Comparison of ENCODE assay signal across 1 cellular context in the genomic region with DNA sequence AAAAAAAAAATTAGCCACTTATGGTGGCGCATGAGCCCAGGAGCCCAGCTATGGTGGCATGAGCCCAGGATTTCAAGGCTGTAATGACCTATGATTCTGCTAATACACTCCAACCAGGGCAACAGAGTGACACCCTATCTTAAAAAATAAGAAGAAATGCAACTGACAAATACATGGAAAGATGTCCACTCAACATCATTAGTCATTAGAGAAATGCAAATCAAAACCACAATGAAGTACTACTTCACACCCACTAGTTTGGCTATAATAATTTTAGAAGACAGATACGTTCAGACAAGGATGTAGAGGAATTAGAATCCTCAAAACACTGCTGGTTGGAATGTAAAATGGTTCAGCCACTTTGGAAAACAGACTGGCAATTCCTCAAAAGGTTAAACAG.
TF ChIP-seq lines count a peak whose summit lies in the region.

No MANE protein-coding gene starts in this region.

TF ChIP-seq in endothelial cell of umbilical vein, 7 proteins besides CTCF, POLR2A, EP300 and RAD21:
- TF ChIP-seq MAX (IDR thresholded peaks at IDR 0.05; ENCODE audit: insufficient read depth, insufficient read length), result no peak
